In genomic region chr11:23957309-23957708, GRCh38 we compare ENCODE assay signal across 18 cellular contexts.
"Had no signal": no experiment of that assay in that cellular context is flagged by ENCODE, and none has a peak within 500 bp of the region (broad histone marks: within the 10 kb centered on the region; RNA-seq: fewer than 3 reads in every experiment).

No MANE protein-coding gene starts in this region.

- H3K4me3 ChIP-seq: esophagus squamous epithelium, heart right ventricle, psoas muscle, stomach, thoracic aorta, transverse colon had no signal

- H3K4me1 ChIP-seq: esophagus squamous epithelium, heart right ventricle, psoas muscle, stomach, transverse colon had no signal

- H3K9me3 ChIP-seq: heart right ventricle, neutrophil, psoas muscle, stomach, thoracic aorta, transverse colon had no signal

- ATAC-seq: heart right ventricle; left lobe of liver; naive thymus-derived CD4-positive, alpha-beta T cell; psoas muscle; sciatic nerve had no signal

- DNase-seq: esophagus squamous epithelium; heart right ventricle; hypothalamus; islet precursor cell; mammary epithelial cell; naive thymus-derived CD4-positive, alpha-beta T cell; nephron progenitor cell; psoas muscle; stimulated activated CD4-positive, alpha-beta T cell treated with anti-CD3 and anti-CD28 coated beads, Interleukin-2, amount 100 ng/mL, for 24 hours; stimulated activated CD4-positive, alpha-beta T cell treated with anti-CD3 and anti-CD28 coated beads, Interleukin-4, amount 100 ng/mL, for 4 hours; stimulated activated naive CD4-positive, alpha-beta T cell; stomach; substantia nigra; transverse colon had no signal

- H3K27ac ChIP-seq: esophagus squamous epithelium, heart right ventricle, neutrophil, psoas muscle, stomach, thoracic aorta, transverse colon had no signal

- H3K36me3 ChIP-seq: esophagus squamous epithelium, heart right ventricle, neutrophil, stomach, thoracic aorta, transverse colon had no signal

- H3K27me3 ChIP-seq: esophagus squamous epithelium, heart right ventricle, neutrophil, stomach, transverse colon had no signal
